ENCODE assay signal across 11 cellular contexts in genomic region chr2:12170151-12170550, GRCh38.
DNase-seq lines count a peak whose midpoint lies in the region; ATAC-seq lines count a peak whose summit lies in the region.
"Had no signal": no experiment of that assay in that cellular context is flagged by ENCODE, and none has a peak within 500 bp of the region (broad histone marks: within the 10 kb centered on the region; RNA-seq: fewer than 3 reads in every experiment).

No MANE protein-coding gene starts in this region.

- no peak for ATAC-seq in activated T-helper 17 cell treated with anti-CD3 and anti-CD28 coated beads, Interleukin-2, amount 50 U/mL, for 72 hours (replicated peaks)
- ATAC-seq in left ventricle myocardium superior (peak; percentile 74), sciatic nerve (peak; percentile 56)
- ATAC-seq: activated CD8-positive, alpha-beta memory T cell treated with anti-CD3 and anti-CD28 coated beads, Interleukin-2, amount 10 ng/mL, durations not matched to agents 7 days and 5 days had no signal

- no peaks in the 10 kb centered on the region for H3K9me3 Mint-ChIP-seq in activated T-helper 17 cell treated with anti-CD3 and anti-CD28 coated beads, Interleukin-2, amount 50 U/mL, for 72 hours
- H3K9me3 Mint-ChIP-seq: T-helper 1 cell treated with Interleukin-12 subunit alpha and Interleukin-12 subunit beta and Interleukin-4 antibody, amounts not matched to agents 30 μg/mL and 1 μg/mL, for 36 hours had no signal

- no peaks in the 10 kb centered on the region for H3K27me3 Mint-ChIP-seq in activated T-helper 17 cell treated with anti-CD3 and anti-CD28 coated beads, Interleukin-2, amount 50 U/mL, for 72 hours
- H3K27me3 Mint-ChIP-seq: activated CD8-positive, alpha-beta memory T cell treated with anti-CD3 and anti-CD28 coated beads, Interleukin-2, amount 10 ng/mL, durations not matched to agents 7 days and 5 days had no signal

- peaks cover 11% of the 10 kb centered on the region for H3K4me1 Mint-ChIP-seq in activated T-helper 17 cell treated with anti-CD3 and anti-CD28 coated beads, Interleukin-2, amount 50 U/mL, for 72 hours
- H3K4me1 Mint-ChIP-seq: activated CD8-positive, alpha-beta memory T cell treated with anti-CD3 and anti-CD28 coated beads, Interleukin-2, amount 10 ng/mL, durations not matched to agents 7 days and 5 days had no signal

- H3K27ac Mint-ChIP-seq in activated T-helper 17 cell treated with anti-CD3 and anti-CD28 coated beads, Interleukin-2, amount 50 U/mL, for 72 hours = peak overlapping the region; percentile 94
- H3K27ac Mint-ChIP-seq: activated CD8-positive, alpha-beta memory T cell treated with anti-CD3 and anti-CD28 coated beads, Interleukin-2, amount 10 ng/mL, durations not matched to agents 7 days and 5 days had no signal

- H3K4me3 Mint-ChIP-seq in activated T-helper 17 cell treated with anti-CD3 and anti-CD28 coated beads, Interleukin-2, amount 50 U/mL, for 72 hours = peak overlapping the region; percentile 70
- H3K4me3 Mint-ChIP-seq: activated CD8-positive, alpha-beta memory T cell treated with anti-CD3 and anti-CD28 coated beads, Interleukin-2, amount 10 ng/mL, durations not matched to agents 7 days and 5 days; T-helper 1 cell treated with Interleukin-12 subunit alpha and Interleukin-12 subunit beta and Interleukin-4 antibody, amounts not matched to agents 30 μg/mL and 1 μg/mL, for 36 hours had no signal

- intact Hi-C loops in left ventricle myocardium superior (cut with micrococcal nuclease) (no loop called here), sciatic nerve (cut with DNase I) (no loop called here)

- peaks cover 6% of the 10 kb centered on the region for H3K36me3 Mint-ChIP-seq in activated T-helper 17 cell treated with anti-CD3 and anti-CD28 coated beads, Interleukin-2, amount 50 U/mL, for 72 hours (ENCODE audit: low read depth)
- H3K36me3 Mint-ChIP-seq: activated CD8-positive, alpha-beta memory T cell treated with anti-CD3 and anti-CD28 coated beads, Interleukin-2, amount 10 ng/mL, durations not matched to agents 7 days and 5 days had no signal

- DNase-seq in CD1c-positive myeloid dendritic cell (ENCODE audit: extremely low spot score) (peak; percentile 12), left ventricle myocardium superior (no peak), sciatic nerve (ENCODE audit: low spot score) (no peak), retina (no peak), NOMO-1 treated with DMSO at 0.1 percent for 48 hours (lab: John Stamatoyannopoulos, UW; ENCODE audit: unreplicated experiment) (no peak), putamen (ENCODE audit: low spot score) (no peak)
- DNase-seq in NK-92 treated with Interleukin-12 subunit alpha and Interleukin-12 subunit beta, amount 100 ng/mL, for 24 hours (lab: John Stamatoyannopoulos, UW) = no peak
- DNase-seq: activated CD8-positive, alpha-beta memory T cell treated with anti-CD3 and anti-CD28 coated beads, Interleukin-2, amount 10 ng/mL, durations not matched to agents 7 days and 5 days; NCI-H69 had no signal
